Comparison of ENCODE assay signal across 8 cellular contexts in the genomic region with DNA sequence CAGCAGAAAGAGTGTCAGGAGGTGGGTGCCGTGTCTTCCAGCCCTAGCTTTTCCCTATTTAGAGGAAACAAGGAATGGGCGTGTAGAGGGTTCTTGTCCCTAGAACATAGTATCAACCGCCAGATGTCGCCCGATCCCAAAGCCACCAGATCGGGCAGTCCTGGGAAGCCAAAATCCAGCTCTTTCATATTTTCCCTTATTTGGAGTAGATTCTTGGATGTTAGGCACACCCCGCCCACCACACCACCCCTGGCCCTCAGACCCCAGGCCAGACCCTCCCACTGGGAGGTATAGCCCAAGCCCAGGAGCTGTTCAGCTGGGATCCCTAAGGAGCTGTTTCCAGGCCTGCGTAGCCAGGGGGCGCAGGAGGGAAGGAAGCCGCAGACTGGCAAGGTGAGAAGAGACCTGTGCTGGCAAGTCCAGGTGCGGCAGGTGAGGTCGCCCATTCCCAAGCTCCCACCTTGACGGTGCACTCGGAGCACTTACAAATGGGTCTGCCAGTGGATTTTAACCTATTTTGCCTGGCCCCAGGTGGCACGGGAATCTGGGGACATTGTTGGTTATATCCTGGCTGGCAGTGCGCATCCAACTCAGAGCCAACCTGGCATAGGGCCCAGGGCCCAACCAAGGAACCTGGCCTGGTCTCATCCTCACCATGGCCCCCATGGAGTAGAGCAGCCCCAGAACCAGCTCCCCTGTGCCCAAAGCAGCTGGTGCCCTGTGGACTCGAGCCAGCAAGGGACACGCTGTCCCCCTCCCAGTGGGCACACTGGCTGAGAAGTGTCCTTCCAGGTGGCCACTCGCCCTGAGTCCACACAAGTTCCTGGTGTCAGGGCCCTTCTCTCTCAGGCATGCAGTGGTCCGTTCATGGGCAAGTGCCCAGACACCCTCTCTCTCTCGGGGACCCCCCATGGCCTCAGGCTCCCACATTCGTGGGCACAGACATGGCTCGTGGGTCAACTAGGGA. TPM values are rescaled to one million over a fixed set of nuclear protein-coding genes. Genes with fewer than 3 reads are reported as not detected.
DNase-seq lines count a peak whose midpoint lies in the region; ATAC-seq and TF ChIP-seq lines count a peak whose summit lies in the region.

No MANE protein-coding gene starts in this region.

- H3K27me3 ChIP-seq in MM.1S (replicated peaks; ENCODE audit: insufficient read depth, low read length), result no peaks in the 10 kb centered on the region

- no peaks in the 10 kb centered on the region for H3K27me3 Mint-ChIP-seq in T-helper 1 cell treated with Interleukin-12 subunit alpha and Interleukin-12 subunit beta and Interleukin-4 antibody, amounts not matched to agents 30 μg/mL and 1 μg/mL, for 36 hours (ENCODE audit: low read depth)
- no peaks in the 10 kb centered on the region for H3K27me3 Mint-ChIP-seq in naive B cell

- no peaks in the 10 kb centered on the region for H3K9me2 ChIP-seq in MM.1S (replicated peaks; ENCODE audit: insufficient read depth, low read length)

- peaks cover 7% of the 10 kb centered on the region for H3K36me3 Mint-ChIP-seq in T-helper 1 cell treated with Interleukin-12 subunit alpha and Interleukin-12 subunit beta and Interleukin-4 antibody, amounts not matched to agents 30 μg/mL and 1 μg/mL, for 36 hours (ENCODE audit: low read depth)
- H3K36me3 Mint-ChIP-seq in naive B cell, result no peaks in the 10 kb centered on the region

- no peaks in the 10 kb centered on the region for H3K36me3 ChIP-seq in MM.1S (replicated peaks; ENCODE audit: insufficient read depth, low read length)

- H3K9me3 ChIP-seq in MM.1S (replicated peaks; ENCODE audit: insufficient read depth, low read length), result no peaks in the 10 kb centered on the region

- peak overlapping the region; percentile 74 for H3K4me3 Mint-ChIP-seq in T-helper 1 cell treated with Interleukin-12 subunit alpha and Interleukin-12 subunit beta and Interleukin-4 antibody, amounts not matched to agents 30 μg/mL and 1 μg/mL, for 36 hours
- H3K4me3 Mint-ChIP-seq in naive B cell, result peak overlapping the region; percentile 35 to 86 (median 71)

- ATAC-seq in esophagus mucosa, result peak; percentile 3
- no peak for ATAC-seq in naive B cell (ENCODE audit: low read depth in 2 of 2)
- ATAC-seq in HG02763 (IDR thresholded peaks at IDR 0.05; ENCODE audit: unreplicated experiment), result no peak

- peak overlapping the region; percentile 55 for H3K9ac ChIP-seq in MM.1S (ENCODE audit: low read length)

- H3K4me2 ChIP-seq in MM.1S (ENCODE audit: low read depth, low read length), result peak overlapping the region; percentile 69

- H3K9me3 Mint-ChIP-seq in T-helper 1 cell treated with Interleukin-12 subunit alpha and Interleukin-12 subunit beta and Interleukin-4 antibody, amounts not matched to agents 30 μg/mL and 1 μg/mL, for 36 hours, result no peaks in the 10 kb centered on the region
- H3K9me3 Mint-ChIP-seq in naive B cell, result peaks cover 0 to 2% (median 0%) of the 10 kb centered on the region in 7 donors

- peak overlapping the region; percentile 50 for H3K4me3 ChIP-seq in MM.1S (ENCODE audit: low read length)

- H3K4me1 ChIP-seq in MM.1S (ENCODE audit: low read length), result peaks cover 11% of the 10 kb centered on the region; the same call in 1 of the 2 replicates

- no peak for DNase-seq in T-helper 1 cell
- DNase-seq in MM.1S, result no peak
- peak; percentile 80 for DNase-seq in SW480 (ENCODE audit: low spot score)
- DNase-seq in naive B cell, result no peak
- no peak for DNase-seq in iPS-NIHi11 (ENCODE audit: low spot score)

- peaks cover 16% of the 10 kb centered on the region for H3K4me1 Mint-ChIP-seq in T-helper 1 cell treated with Interleukin-12 subunit alpha and Interleukin-12 subunit beta and Interleukin-4 antibody, amounts not matched to agents 30 μg/mL and 1 μg/mL, for 36 hours (ENCODE audit: low read depth)
- peaks cover 0 to 18% (median 11%) of the 10 kb centered on the region in 3 donors for H3K4me1 Mint-ChIP-seq in naive B cell

- peaks cover 20% of the 10 kb centered on the region for H3K79me2 ChIP-seq in MM.1S (ENCODE audit: low read length)

- TF ChIP-seq CTCF in MM.1S (IDR thresholded peaks at IDR 0.05; ENCODE audit: low read length), result no peak

- H4K20me1 ChIP-seq in MM.1S (ENCODE audit: insufficient read depth, low read length), result no peaks in the 10 kb centered on the region

- 0 out of 2 replicates have a peak overlapping the region, but pooled peaks have one; percentile 53 for H2AFZ ChIP-seq in MM.1S (ENCODE audit: low read length)

- H3K27ac Mint-ChIP-seq in T-helper 1 cell treated with Interleukin-12 subunit alpha and Interleukin-12 subunit beta and Interleukin-4 antibody, amounts not matched to agents 30 μg/mL and 1 μg/mL, for 36 hours, result peak overlapping the region; percentile 31
- H3K27ac Mint-ChIP-seq in naive B cell, result no peak overlapping the region

- no peak overlapping the region for H3K27ac ChIP-seq in MM.1S (ENCODE audit: low read length)

- peaks cover 4% of the 10 kb centered on the region; the same call in 1 of the 2 replicates for H3F3A ChIP-seq in MM.1S (ENCODE audit: insufficient read depth, low read length)

RNA-seq across cellular contexts. Expression of gene FLNA, which starts 0.8 kb away (rescaled TPM):
- 417 TPM for total RNA-seq in esophagus mucosa
- 100 to 1,000 TPM in 2 of 6 donors, 10 to 100 TPM in 4; 39.6 to 269 (median 78.3) TPM for polyA plus RNA-seq in naive B cell (ENCODE audit: low read depth in 6 of 6)

RNA-seq across cellular contexts. Expression of gene EMD, which starts 5.5 kb away (rescaled TPM):
- 49.3 TPM for total RNA-seq in esophagus mucosa
- 10 to 100 TPM; 25.0 to 29.6 (median 27.2) TPM for polyA plus RNA-seq in naive B cell (ENCODE audit: low read depth in 6 of 6)

RNA-seq across cellular contexts. Expression of gene RPL10, which starts 24.6 kb away (rescaled TPM):
- 2,565 TPM for total RNA-seq in esophagus mucosa
- 1,000 to 10,000 TPM; 3,636 to 5,147 (median 4,635) TPM for polyA plus RNA-seq in naive B cell (ENCODE audit: low read depth in 6 of 6)

RNA-seq across cellular contexts. Expression of gene DNASE1L1, which starts 35.4 kb away (rescaled TPM):
- total RNA-seq in esophagus mucosa, result 22.8 TPM
- polyA plus RNA-seq in naive B cell (ENCODE audit: low read depth in 6 of 6), result 10 to 100 TPM in 5 of 6 donors, 1 to 10 TPM in 1; 9.5 to 23.1 (median 14.3) TPM

RNA-seq across cellular contexts. Expression of gene TAFAZZIN, which starts 37.7 kb away (rescaled TPM):
- total RNA-seq in esophagus mucosa, result 18.1 TPM
- 10 to 100 TPM; 31.6 to 50.2 (median 36.6) TPM for polyA plus RNA-seq in naive B cell (ENCODE audit: low read depth in 6 of 6)
